21 cellular contexts compared by ENCODE assay signal in the genomic region with DNA sequence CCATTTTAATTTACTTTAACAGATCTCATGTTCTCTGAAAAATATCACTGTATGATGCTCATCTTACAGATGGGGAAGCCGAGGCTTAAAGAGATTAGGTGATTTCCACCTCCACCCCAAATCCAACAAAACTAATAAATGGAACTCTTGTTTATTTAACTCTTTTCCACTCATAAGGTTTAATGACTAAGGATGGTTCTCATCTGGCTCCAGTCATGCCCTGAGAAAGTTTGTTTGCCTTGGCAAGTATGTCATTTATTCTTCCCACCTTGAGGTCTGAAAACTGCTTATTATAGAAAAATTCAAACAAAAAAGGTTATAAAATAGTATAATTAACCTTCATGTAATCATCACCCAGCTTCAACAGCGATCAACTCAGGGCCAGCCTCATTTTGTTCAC. TPM values are rescaled to one million over a fixed set of nuclear protein-coding genes. Genes with fewer than 3 reads are reported as not detected.
A peak's percentile ranks its signal among the peaks of the same experiment; 100 is the strongest.
DNase-seq lines count a peak whose midpoint lies in the region; ATAC-seq and TF ChIP-seq lines count a peak whose summit lies in the region.
"Had no signal": no experiment of that assay in that cellular context is flagged by ENCODE, and none has a peak within 500 bp of the region (broad histone marks: within the 10 kb centered on the region; RNA-seq: fewer than 3 reads in every experiment).

No MANE protein-coding gene starts in this region.

- no peak overlapping the region; the same call in 1 of the 2 replicates for H4K5ac ChIP-seq in IMR-90 (ENCODE audit: low read depth, low read length)

- H3K4me1 Mint-ChIP-seq in T-helper 2 cell treated with Interferon-gamma antibody and Interleukin-4, amounts not matched to agents 5 μg/mL and 100 μg/mL, for 36 hours (ENCODE audit: low read depth): peaks cover 11% of the 10 kb centered on the region
- peaks cover 21% of the 10 kb centered on the region for H3K4me1 Mint-ChIP-seq in activated CD8-positive, alpha-beta memory T cell treated with anti-CD3 and anti-CD28 coated beads, Interleukin-2, amount 10 ng/mL, durations not matched to agents 7 days and 5 days

- no peak for TF ChIP-seq CTCF in IMR-90 (conservative IDR thresholded peaks at IDR 0.05; ENCODE audit: low read depth, low read length)
- TF ChIP-seq CTCF in OCI-LY3 (IDR thresholded peaks at IDR 0.05; ENCODE audit: low read depth, low read length): no peak

- no peak for TF ChIP-seq POLR2A in IMR-90 (IDR thresholded peaks at IDR 0.05; ENCODE audit: low read depth, low read length)

- no peak overlapping the region for H2BK5ac ChIP-seq in IMR-90 (ENCODE audit: low read depth, low read length, poor library complexity, severe bottlenecking)

- ATAC-seq in IMR-90 (ENCODE audit: low read depth): no peak
- ATAC-seq in HG02981 (IDR thresholded peaks at IDR 0.05; ENCODE audit: unreplicated experiment): no peak
- no peak for ATAC-seq in activated CD8-positive, alpha-beta memory T cell treated with anti-CD3 and anti-CD28 coated beads, Interleukin-2, amount 10 ng/mL, durations not matched to agents 7 days and 5 days
- ATAC-seq: GM12878 had no signal

- H4K8ac ChIP-seq in IMR-90 (ENCODE audit: low read depth in 2 of 2, low read length in 2 of 2): peak overlapping the region in 1 of 2 experiments; percentile 6; a peak in 1 of 4 replicates

- H3K79me1 ChIP-seq in IMR-90 (ENCODE audit: low read depth in 1 of 2, low read length in 2 of 2): no peaks in the 10 kb centered on the region

- H3K79me2 ChIP-seq in ACC112 (ENCODE audit: control insufficient read depth, insufficient read depth, low read length, unreplicated experiment) (no peaks in the 10 kb centered on the region), OCI-LY3 (ENCODE audit: low read length) (no peaks in the 10 kb centered on the region)

- no peak overlapping the region for H3K4me3 Mint-ChIP-seq in T-helper 2 cell treated with Interferon-gamma antibody and Interleukin-4, amounts not matched to agents 5 μg/mL and 100 μg/mL, for 36 hours
- no peak overlapping the region for H3K4me3 Mint-ChIP-seq in activated CD8-positive, alpha-beta memory T cell treated with anti-CD3 and anti-CD28 coated beads, Interleukin-2, amount 10 ng/mL, durations not matched to agents 7 days and 5 days
- H3K4me3 Mint-ChIP-seq: CD4-positive, alpha-beta T cell had no signal

- no peak overlapping the region for H3K14ac ChIP-seq in IMR-90 (replicated peaks; ENCODE audit: low read depth, low read length)

- H2BK20ac ChIP-seq in IMR-90 (ENCODE audit: low read depth, low read length): peak overlapping the region; percentile 57; the same call in 1 of the 2 replicates

- H3K9ac ChIP-seq in IMR-90 (ENCODE audit: low read depth, low read length): no peak overlapping the region
- H3K9ac ChIP-seq in OCI-LY3 (ENCODE audit: low read length): no peak overlapping the region

- H2AFZ ChIP-seq in ACC112 (ENCODE audit: low read length, unreplicated experiment): no peak overlapping the region
- H2AFZ ChIP-seq in IMR-90 (replicated peaks; ENCODE audit: low read length, poor library complexity): no peak overlapping the region
- peak overlapping the region; percentile 67; the same call in 1 of the 2 replicates for H2AFZ ChIP-seq in OCI-LY3 (ENCODE audit: low read depth, low read length)
- H2AFZ ChIP-seq: PC-9 had no signal

- POLR2A ChIA-PET in IMR-90 (lab: Charles Lee; ENCODE audit: unreplicated experiment): no interaction called here

- H3K36me3 Mint-ChIP-seq in T-helper 2 cell treated with Interferon-gamma antibody and Interleukin-4, amounts not matched to agents 5 μg/mL and 100 μg/mL, for 36 hours (ENCODE audit: low read depth): no peaks in the 10 kb centered on the region
- no peaks in the 10 kb centered on the region for H3K36me3 Mint-ChIP-seq in activated CD8-positive, alpha-beta memory T cell treated with anti-CD3 and anti-CD28 coated beads, Interleukin-2, amount 10 ng/mL, durations not matched to agents 7 days and 5 days

- peak overlapping the region; percentile 4; the same call in 1 of the 2 replicates for H3K4ac ChIP-seq in IMR-90 (ENCODE audit: low read depth, low read length)

- no peaks in the 10 kb centered on the region for H3K9me3 Mint-ChIP-seq in T-helper 2 cell treated with Interferon-gamma antibody and Interleukin-4, amounts not matched to agents 5 μg/mL and 100 μg/mL, for 36 hours
- H3K9me3 Mint-ChIP-seq in activated CD8-positive, alpha-beta memory T cell treated with anti-CD3 and anti-CD28 coated beads, Interleukin-2, amount 10 ng/mL, durations not matched to agents 7 days and 5 days (ENCODE audit: low read depth): no peaks in the 10 kb centered on the region
- H3K9me3 Mint-ChIP-seq: CD4-positive, alpha-beta T cell had no signal

- H3K18ac ChIP-seq in IMR-90 (ENCODE audit: low read depth, low read length): no peak overlapping the region; the same call in 1 of the 2 replicates

- BruUV-seq in IMR-90 (replicated peaks; lab: Mats Ljungman, UMichigan): no TSS peak

- 0 out of 3 replicates have a peak overlapping the region, but pooled peaks have one; percentile 27 for H2BK15ac ChIP-seq in IMR-90 (ENCODE audit: low read depth, low read length)

- H3K36me3 ChIP-seq in ACC112 (ENCODE audit: insufficient read depth, low read length) (no peaks in the 10 kb centered on the region), IMR-90 (ENCODE audit: control insufficient read depth, insufficient read depth, low read length) (no peaks in the 10 kb centered on the region), OCI-LY3 (replicated peaks; ENCODE audit: low read depth, low read length) (no peaks in the 10 kb centered on the region)
- H3K36me3 ChIP-seq: SJCRH30 had no signal

- H3K9me1 ChIP-seq in IMR-90 (ENCODE audit: insufficient read depth, low read length): peaks cover 3% of the 10 kb centered on the region; the same call in 1 of the 2 replicates

- WGBS in IMR-90 (ENCODE audit: extremely low coverage in 2 of 2, insufficient read length in 1 of 2), 2 experiments: no CpG with 5 or more reads among the region's 2 CpGs

- H3K4me2 ChIP-seq in IMR-90 (ENCODE audit: low read depth, low read length): no peak overlapping the region
- H3K4me2 ChIP-seq in OCI-LY3 (ENCODE audit: low read length): no peak overlapping the region
- H3K4me2 ChIP-seq: PC-9 had no signal

- H4K20me1 ChIP-seq in IMR-90 (ENCODE audit: insufficient read depth, low read length): no peaks in the 10 kb centered on the region
- no peaks in the 10 kb centered on the region for H4K20me1 ChIP-seq in OCI-LY3 (ENCODE audit: insufficient read depth, low read length)

- no peak overlapping the region for H2AK9ac ChIP-seq in IMR-90 (replicated peaks; ENCODE audit: low read depth, low read length, poor library complexity)

- peak overlapping the region; percentile 3; the same call in 1 of the 2 replicates for H4K91ac ChIP-seq in IMR-90 (ENCODE audit: insufficient read depth, low read depth, low read length)

- H3K27me3 ChIP-seq in ACC112 (ENCODE audit: insufficient read depth, low read length) (no peaks in the 10 kb centered on the region), IMR-90 (ENCODE audit: control insufficient read depth, insufficient read depth, low read length) (no peaks in the 10 kb centered on the region), OCI-LY3 (ENCODE audit: low read depth, low read length) (no peaks in the 10 kb centered on the region)
- H3K27me3 ChIP-seq: SJCRH30 had no signal

- intact Hi-C loops in IMR-90 (cut with micrococcal nuclease): loop anchor here (5.0 kb wide), 1 partner anchor 174 kb away; a partner anchor contains a TSS

- H3K27ac ChIP-seq in ACC112 (ENCODE audit: low read depth, low read length) (0 out of 2 replicates have a peak overlapping the region, but pooled peaks have one; percentile 3), IMR-90 (ENCODE audit: insufficient read depth, low read length) (no peak overlapping the region), OCI-LY3 (ENCODE audit: low read length) (no peak overlapping the region)
- H3K27ac ChIP-seq: PC-9, SJCRH30 had no signal

- H2AK5ac ChIP-seq in IMR-90 (ENCODE audit: low read depth, low read length): no peak overlapping the region

- peak overlapping the region; percentile 47; the same call in 1 of the 2 replicates for H2BK120ac ChIP-seq in IMR-90 (ENCODE audit: low read depth, low read length)

- H3K4me1 ChIP-seq in ACC112 (ENCODE audit: control insufficient read depth, insufficient read depth, low read length, unreplicated experiment) (peaks cover 38% of the 10 kb centered on the region), IMR-90 (ENCODE audit: control insufficient read depth, insufficient read depth, low read length) (peaks cover 14% of the 10 kb centered on the region), OCI-LY3 (ENCODE audit: low read length) (peaks cover 15% of the 10 kb centered on the region)

- in situ Hi-C loops in IMR-90 (cut with MboI; ENCODE audit: low sequenced_read_pairs): loop anchor here (5.0 kb wide), 1 partner anchor 269 kb away; no protein-coding TSS in a partner anchor

- CTCF ChIA-PET in IMR-90 (lab: Yijun Ruan, JAX): interaction anchor here (0.5 to 1.1 kb wide), 2 partner anchors 21 to 242 kb away, joined by 3 read pairs; no protein-coding TSS in a partner anchor
- CTCF ChIA-PET in activated CD8-positive, alpha-beta memory T cell treated with anti-CD3 and anti-CD28 coated beads, Interleukin-2, amount 10 ng/mL, durations not matched to agents 7 days and 5 days (lab: Charles Lee): interaction anchor here (0.9 to 1.0 kb wide), 2 partner anchors 11 to 34 kb away, joined by 3 read pairs; no protein-coding TSS in a partner anchor

- no peak overlapping the region for H3K56ac ChIP-seq in IMR-90 (ENCODE audit: extremely low read depth, insufficient read depth, low read length)

- 0 out of 2 replicates have a peak overlapping the region, but pooled peaks have one; percentile 0 for H3K23ac ChIP-seq in IMR-90 (ENCODE audit: low read depth, low read length)

- DNase-seq in IMR-90 (peak; percentile 61), iris pigment epithelial cell (ENCODE audit: low read depth) (peak; percentile 26)
- no peak for DNase-seq in T-helper 2 cell treated with Interferon-gamma antibody and Interleukin-4, amounts not matched to agents 5 μg/mL and 100 μg/mL, for 36 hours (ENCODE audit: low spot score)
- DNase-seq in activated CD8-positive, alpha-beta memory T cell treated with anti-CD3 and anti-CD28 coated beads, Interleukin-2, amount 10 ng/mL, durations not matched to agents 7 days and 5 days: no peak
- DNase-seq in stimulated activated CD8-positive, alpha-beta memory T cell treated with anti-CD3 and anti-CD28 coated beads, Interleukin-4, amount 100 ng/mL, for 48 hours: no peak
- DNase-seq: ACHN; CD4-positive, alpha-beta T cell; DMS79; GDM1; KBM-7; NCI-H1105; NCI-H1694; NCI-H226; NCI-H526; PC-9 had no signal

- dilution Hi-C loops in IMR-90 (cut with HindIII; ENCODE audit: low sequenced_read_pairs, unreplicated experiment): no loop called here

- no peak overlapping the region for H3K4me3 ChIP-seq in ACC112 (ENCODE audit: low read depth, low read length)
- no peak overlapping the region for H3K4me3 ChIP-seq in IMR-90 (ENCODE audit: insufficient read depth, low read depth, low read length)
- no peak overlapping the region for H3K4me3 ChIP-seq in OCI-LY3 (ENCODE audit: low read length)
- H3K4me3 ChIP-seq: GM12878, PC-9, SJCRH30 had no signal

- no peaks in the 10 kb centered on the region for H3K9me3 ChIP-seq in IMR-90 (ENCODE audit: control insufficient read depth, insufficient read depth, low read length)
- no peaks in the 10 kb centered on the region for H3K9me3 ChIP-seq in OCI-LY3 (ENCODE audit: insufficient read depth, low read length)
- H3K9me3 ChIP-seq: SJCRH30 had no signal

- no peak for TF ChIP-seq RAD21 in IMR-90 (IDR thresholded peaks at IDR 0.05; ENCODE audit: low read length)

- no peaks in the 10 kb centered on the region for H3K27me3 Mint-ChIP-seq in T-helper 2 cell treated with Interferon-gamma antibody and Interleukin-4, amounts not matched to agents 5 μg/mL and 100 μg/mL, for 36 hours (ENCODE audit: low read depth)
- H3K27me3 Mint-ChIP-seq in activated CD8-positive, alpha-beta memory T cell treated with anti-CD3 and anti-CD28 coated beads, Interleukin-2, amount 10 ng/mL, durations not matched to agents 7 days and 5 days: no peaks in the 10 kb centered on the region

- H3K27ac Mint-ChIP-seq in T-helper 2 cell treated with Interferon-gamma antibody and Interleukin-4, amounts not matched to agents 5 μg/mL and 100 μg/mL, for 36 hours: no peak overlapping the region
- H3K27ac Mint-ChIP-seq in activated CD8-positive, alpha-beta memory T cell treated with anti-CD3 and anti-CD28 coated beads, Interleukin-2, amount 10 ng/mL, durations not matched to agents 7 days and 5 days: no peak overlapping the region
- H3K27ac Mint-ChIP-seq: CD4-positive, alpha-beta T cell had no signal

RNA-seq across cellular contexts. Expression of a gene that starts 56.3 kb away (rescaled TPM):
- total RNA-seq in IMR-90 (2012; rRNA removed): not detected in 2 replicates
- polyA plus RNA-seq in IMR-90 (2012; rRNA removed): not detected in 2 replicates
- not detected in 2 replicates for polyA plus RNA-seq in IMR-90 (2012; cell fraction: cytosol; rRNA removed)
- polyA plus RNA-seq in IMR-90 (2012; cell fraction: nucleus; rRNA removed; ENCODE audit: low replicate concordance): 0.02 TPM in 2 replicates
- under 1 TPM in 1 of 2 experiments, not detected in 1; 0.29 TPM for total RNA-seq in activated CD8-positive, alpha-beta memory T cell treated with anti-CD3 and anti-CD28 coated beads, Interleukin-2, amount 10 ng/mL, durations not matched to agents 7 days and 5 days
- total RNA-seq: GM12878, H1, PC-9, SJCRH30 had no signal
- polyA plus RNA-seq: GM12878, H1 had no signal

Comparison
In these comparisons a context has a peak if more than half of its experiments do, and no peak if none do; other contexts are left out.
1. DNase-seq: peak in IMR-90 (single experiment) and iris pigment epithelial cell (single experiment); none in T-helper 2 cell treated with Interferon-gamma antibody and Interleukin-4, amounts not matched to agents 5 μg/mL and 100 μg/mL, for 36 hours (single experiment), activated CD8-positive, alpha-beta memory T cell treated with anti-CD3 and anti-CD28 coated beads, Interleukin-2, amount 10 ng/mL, durations not matched to agents 7 days and 5 days (single experiment) and stimulated activated CD8-positive, alpha-beta memory T cell treated with anti-CD3 and anti-CD28 coated beads, Interleukin-4, amount 100 ng/mL, for 48 hours (single experiment).